1 cellular context compared by ENCODE assay signal in genomic region chr11:83979593-83979992, GRCh38.
TF ChIP-seq lines count a peak whose summit lies in the region.

No MANE protein-coding gene starts in this region.

TF ChIP-seq in WTC11, 78 proteins besides CTCF, POLR2A, EP300 and RAD21 (continued from another document):
- TF ChIP-seq, protein P1, sequence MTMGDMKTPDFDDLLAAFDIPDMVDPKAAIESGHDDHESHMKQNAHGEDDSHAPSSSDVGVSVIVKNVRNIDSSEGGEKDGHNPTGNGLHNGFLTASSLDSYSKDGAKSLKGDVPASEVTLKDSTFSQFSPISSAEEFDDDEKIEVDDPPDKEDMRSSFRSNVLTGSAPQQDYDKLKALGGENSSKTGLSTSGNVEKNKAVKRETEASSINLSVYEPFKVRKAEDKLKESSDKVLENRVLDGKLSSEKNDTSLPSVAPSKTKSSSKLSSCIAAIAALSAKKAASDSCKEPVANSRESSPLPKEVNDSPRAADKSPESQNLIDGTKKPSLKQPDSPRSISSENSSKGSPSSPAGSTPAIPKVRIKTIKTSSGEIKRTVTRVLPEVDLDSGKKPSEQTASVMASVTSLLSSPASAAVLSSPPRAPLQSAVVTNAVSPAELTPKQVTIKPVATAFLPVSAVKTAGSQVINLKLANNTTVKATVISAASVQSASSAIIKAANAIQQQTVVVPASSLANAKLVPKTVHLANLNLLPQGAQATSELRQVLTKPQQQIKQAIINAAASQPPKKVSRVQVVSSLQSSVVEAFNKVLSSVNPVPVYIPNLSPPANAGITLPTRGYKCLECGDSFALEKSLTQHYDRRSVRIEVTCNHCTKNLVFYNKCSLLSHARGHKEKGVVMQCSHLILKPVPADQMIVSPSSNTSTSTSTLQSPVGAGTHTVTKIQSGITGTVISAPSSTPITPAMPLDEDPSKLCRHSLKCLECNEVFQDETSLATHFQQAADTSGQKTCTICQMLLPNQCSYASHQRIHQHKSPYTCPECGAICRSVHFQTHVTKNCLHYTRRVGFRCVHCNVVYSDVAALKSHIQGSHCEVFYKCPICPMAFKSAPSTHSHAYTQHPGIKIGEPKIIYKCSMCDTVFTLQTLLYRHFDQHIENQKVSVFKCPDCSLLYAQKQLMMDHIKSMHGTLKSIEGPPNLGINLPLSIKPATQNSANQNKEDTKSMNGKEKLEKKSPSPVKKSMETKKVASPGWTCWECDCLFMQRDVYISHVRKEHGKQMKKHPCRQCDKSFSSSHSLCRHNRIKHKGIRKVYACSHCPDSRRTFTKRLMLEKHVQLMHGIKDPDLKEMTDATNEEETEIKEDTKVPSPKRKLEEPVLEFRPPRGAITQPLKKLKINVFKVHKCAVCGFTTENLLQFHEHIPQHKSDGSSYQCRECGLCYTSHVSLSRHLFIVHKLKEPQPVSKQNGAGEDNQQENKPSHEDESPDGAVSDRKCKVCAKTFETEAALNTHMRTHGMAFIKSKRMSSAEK (CRISPR knock-in tag; IDR thresholded peaks at IDR 0.05; ENCODE audit: borderline replicate concordance), result no peak
- TF ChIP-seq TP53 (CRISPR knock-in tag; IDR thresholded peaks at IDR 0.05), result no peak
- no peak for TF ChIP-seq PRRX2 (CRISPR knock-in tag; IDR thresholded peaks at IDR 0.05)
- TF ChIP-seq NFATC4 (CRISPR knock-in tag; IDR thresholded peaks at IDR 0.05), result no peak
- TF ChIP-seq, protein P2, sequence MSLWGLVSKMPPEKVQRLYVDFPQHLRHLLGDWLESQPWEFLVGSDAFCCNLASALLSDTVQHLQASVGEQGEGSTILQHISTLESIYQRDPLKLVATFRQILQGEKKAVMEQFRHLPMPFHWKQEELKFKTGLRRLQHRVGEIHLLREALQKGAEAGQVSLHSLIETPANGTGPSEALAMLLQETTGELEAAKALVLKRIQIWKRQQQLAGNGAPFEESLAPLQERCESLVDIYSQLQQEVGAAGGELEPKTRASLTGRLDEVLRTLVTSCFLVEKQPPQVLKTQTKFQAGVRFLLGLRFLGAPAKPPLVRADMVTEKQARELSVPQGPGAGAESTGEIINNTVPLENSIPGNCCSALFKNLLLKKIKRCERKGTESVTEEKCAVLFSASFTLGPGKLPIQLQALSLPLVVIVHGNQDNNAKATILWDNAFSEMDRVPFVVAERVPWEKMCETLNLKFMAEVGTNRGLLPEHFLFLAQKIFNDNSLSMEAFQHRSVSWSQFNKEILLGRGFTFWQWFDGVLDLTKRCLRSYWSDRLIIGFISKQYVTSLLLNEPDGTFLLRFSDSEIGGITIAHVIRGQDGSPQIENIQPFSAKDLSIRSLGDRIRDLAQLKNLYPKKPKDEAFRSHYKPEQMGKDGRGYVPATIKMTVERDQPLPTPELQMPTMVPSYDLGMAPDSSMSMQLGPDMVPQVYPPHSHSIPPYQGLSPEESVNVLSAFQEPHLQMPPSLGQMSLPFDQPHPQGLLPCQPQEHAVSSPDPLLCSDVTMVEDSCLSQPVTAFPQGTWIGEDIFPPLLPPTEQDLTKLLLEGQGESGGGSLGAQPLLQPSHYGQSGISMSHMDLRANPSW (CRISPR knock-in tag; conservative IDR thresholded peaks at IDR 0.05; ENCODE audit: low read depth), result no peak
- TF ChIP-seq ZSCAN18 (CRISPR knock-in tag; IDR thresholded peaks at IDR 0.05), result no peak
- no peak for TF ChIP-seq E2F5 (CRISPR knock-in tag; IDR thresholded peaks at IDR 0.05)
- TF ChIP-seq, protein P3, sequence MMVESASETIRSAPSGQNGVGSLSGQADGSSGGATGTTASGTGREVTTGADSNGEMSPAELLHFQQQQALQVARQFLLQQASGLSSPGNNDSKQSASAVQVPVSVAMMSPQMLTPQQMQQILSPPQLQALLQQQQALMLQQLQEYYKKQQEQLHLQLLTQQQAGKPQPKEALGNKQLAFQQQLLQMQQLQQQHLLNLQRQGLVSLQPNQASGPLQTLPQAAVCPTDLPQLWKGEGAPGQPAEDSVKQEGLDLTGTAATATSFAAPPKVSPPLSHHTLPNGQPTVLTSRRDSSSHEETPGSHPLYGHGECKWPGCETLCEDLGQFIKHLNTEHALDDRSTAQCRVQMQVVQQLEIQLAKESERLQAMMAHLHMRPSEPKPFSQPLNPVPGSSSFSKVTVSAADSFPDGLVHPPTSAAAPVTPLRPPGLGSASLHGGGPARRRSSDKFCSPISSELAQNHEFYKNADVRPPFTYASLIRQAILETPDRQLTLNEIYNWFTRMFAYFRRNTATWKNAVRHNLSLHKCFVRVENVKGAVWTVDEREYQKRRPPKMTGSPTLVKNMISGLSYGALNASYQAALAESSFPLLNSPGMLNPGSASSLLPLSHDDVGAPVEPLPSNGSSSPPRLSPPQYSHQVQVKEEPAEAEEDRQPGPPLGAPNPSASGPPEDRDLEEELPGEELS (CRISPR knock-in tag; IDR thresholded peaks at IDR 0.05), result no peak
- TF ChIP-seq RORB (CRISPR knock-in tag; IDR thresholded peaks at IDR 0.05), result no peak
- no peak for TF ChIP-seq JAZF1 (CRISPR knock-in tag; IDR thresholded peaks at IDR 0.05)
- no peak for TF ChIP-seq IRF1 (CRISPR knock-in tag; IDR thresholded peaks at IDR 0.05)
